Comparison of ENCODE assay signal across 15 cellular contexts in the genomic region with DNA sequence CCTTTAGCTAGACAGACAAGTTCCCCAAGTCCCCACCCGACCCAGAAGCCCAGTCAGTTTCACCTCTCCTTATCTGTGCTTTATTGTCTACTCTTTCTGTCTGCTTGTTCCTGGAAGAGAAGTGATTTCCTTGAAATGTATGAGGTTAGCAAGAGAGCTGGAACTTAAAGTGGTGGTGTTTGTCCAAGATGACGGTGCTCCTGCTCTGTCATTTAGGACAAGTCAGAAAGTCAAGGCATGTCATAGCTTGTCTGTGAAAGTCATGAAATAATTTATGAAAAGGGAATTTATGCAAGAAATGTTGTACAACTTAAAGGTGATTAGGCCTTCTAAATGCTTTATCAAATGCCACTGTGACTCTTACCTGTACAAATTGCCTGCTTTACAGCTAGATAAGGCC.
A peak's percentile ranks its signal among the peaks of the same experiment; 100 is the strongest.
DNase-seq lines count a peak whose midpoint lies in the region; ATAC-seq and TF ChIP-seq lines count a peak whose summit lies in the region.
"Had no signal": no experiment of that assay in that cellular context is flagged by ENCODE, and none has a peak within 500 bp of the region (broad histone marks: within the 10 kb centered on the region; RNA-seq: fewer than 3 reads in every experiment).

No MANE protein-coding gene starts in this region.

- H3K27me3 ChIP-seq in HUES48 (ENCODE audit: control insufficient read depth, insufficient read depth, low read length) = no peaks in the 10 kb centered on the region

- no peak overlapping the region for H3K9ac ChIP-seq in HUES48 (ENCODE audit: low read depth, low read length)
- H3K9ac ChIP-seq: GM23248 had no signal

- H3K36me3 ChIP-seq in HUES48 (ENCODE audit: control insufficient read depth, insufficient read depth, low read length) = no peaks in the 10 kb centered on the region

- peak; percentile 38 for DNase-seq in OCI-M1 (lab: John Stamatoyannopoulos, UW)
- peak; percentile 59 for DNase-seq in epithelial cell of esophagus (ENCODE audit: low read depth)
- DNase-seq in NCI-H2107 (lab: John Stamatoyannopoulos, UW) = no peak
- DNase-seq: C1 segment of cervical spinal cord; Calu3; CD4-positive, alpha-beta memory T cell; COR-L47; DMS153; DND-41; GM23248; H7; HCEC 1CT had no signal

- H3K9me3 ChIP-seq in HUES48 (ENCODE audit: control insufficient read depth, insufficient read depth, low read length) = peaks cover 24% of the 10 kb centered on the region

- peaks cover 13% of the 10 kb centered on the region for H3K9me3 Mint-ChIP-seq in activated T-helper 17 cell treated with anti-CD3 and anti-CD28 coated beads, Interleukin-2, amount 50 U/mL, for 72 hours

- peaks cover 11% of the 10 kb centered on the region for H3K4me1 ChIP-seq in HUES48 (ENCODE audit: control insufficient read depth, insufficient read depth, low read length)

- no peak overlapping the region for H3K27ac ChIP-seq in HUES48 (ENCODE audit: low read depth, low read length)
- H3K27ac ChIP-seq: GM23248 had no signal

- no peak for TF ChIP-seq CTCF in epithelial cell of esophagus (IDR thresholded peaks at IDR 0.05; ENCODE audit: insufficient read depth, low read depth, low read length, missing control alignments)

- H3K4me1 Mint-ChIP-seq in activated T-helper 17 cell treated with anti-CD3 and anti-CD28 coated beads, Interleukin-2, amount 50 U/mL, for 72 hours = no peaks in the 10 kb centered on the region
- H3K4me1 Mint-ChIP-seq: CD4-positive, alpha-beta memory T cell had no signal

- no peak overlapping the region for H3K27ac Mint-ChIP-seq in activated T-helper 17 cell treated with anti-CD3 and anti-CD28 coated beads, Interleukin-2, amount 50 U/mL, for 72 hours

- no peaks in the 10 kb centered on the region for H3K36me3 Mint-ChIP-seq in activated T-helper 17 cell treated with anti-CD3 and anti-CD28 coated beads, Interleukin-2, amount 50 U/mL, for 72 hours (ENCODE audit: low read depth)
- H3K36me3 Mint-ChIP-seq: CD4-positive, alpha-beta memory T cell had no signal

- ATAC-seq in activated T-helper 17 cell treated with anti-CD3 and anti-CD28 coated beads, Interleukin-2, amount 50 U/mL, for 72 hours (replicated peaks) = no peak
- ATAC-seq in GM18502 (IDR thresholded peaks at IDR 0.05; ENCODE audit: poor library complexity, unreplicated experiment) = no peak

- H3K4me3 ChIP-seq in HUES48 (ENCODE audit: low read depth, low read length) = peak overlapping the region; percentile 2; the same call in 1 of the 2 replicates
- no peak overlapping the region for H3K4me3 ChIP-seq in epithelial cell of esophagus (ENCODE audit: low read length)
- H3K4me3 ChIP-seq: GM23248 had no signal

- peaks cover 6% of the 10 kb centered on the region for H3K27me3 Mint-ChIP-seq in activated T-helper 17 cell treated with anti-CD3 and anti-CD28 coated beads, Interleukin-2, amount 50 U/mL, for 72 hours

- no peak overlapping the region for H3K4me3 Mint-ChIP-seq in activated T-helper 17 cell treated with anti-CD3 and anti-CD28 coated beads, Interleukin-2, amount 50 U/mL, for 72 hours
- H3K4me3 Mint-ChIP-seq: CD4-positive, alpha-beta memory T cell had no signal
